In the genomic region with DNA sequence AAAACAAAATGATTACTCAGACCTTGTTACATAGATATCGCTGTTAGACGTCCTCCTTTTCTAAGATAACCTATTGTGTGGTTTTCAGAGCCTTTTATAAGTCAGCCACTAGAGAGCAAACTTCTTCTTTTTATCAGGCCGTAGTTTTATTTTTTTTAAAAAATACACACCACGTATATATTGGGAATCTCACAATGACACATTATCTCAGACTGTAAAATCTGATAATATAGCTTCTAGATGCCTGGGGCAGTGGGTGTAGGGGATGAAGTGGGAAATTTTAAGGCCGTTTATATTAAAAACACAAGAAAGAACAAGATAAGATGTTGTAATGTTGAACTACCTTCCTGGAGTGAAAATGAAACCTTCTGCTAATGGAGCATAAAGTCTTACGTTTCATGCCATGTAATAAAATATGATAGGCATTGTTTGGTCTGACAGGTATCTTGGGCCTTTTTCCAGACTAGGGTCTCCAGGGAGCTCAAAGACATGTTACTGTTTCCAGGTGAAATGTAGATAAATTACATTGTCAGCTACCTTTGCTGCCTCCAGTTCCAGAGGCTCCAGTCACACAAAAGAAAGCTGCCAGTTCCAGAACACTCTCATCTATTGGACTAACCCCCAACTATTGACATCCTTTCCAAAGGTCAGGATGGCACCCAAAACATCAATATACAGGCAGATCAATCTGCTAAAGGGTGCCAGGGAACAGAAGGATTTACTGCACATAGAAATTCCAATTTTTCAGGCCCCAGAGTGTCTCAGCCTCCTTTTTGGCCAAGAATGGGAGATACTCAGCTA, we compare ENCODE assay signal across 7 cellular contexts.
DNase-seq lines count a peak whose midpoint lies in the region; ATAC-seq and TF ChIP-seq lines count a peak whose summit lies in the region.

No MANE protein-coding gene starts in this region.

- peak; percentile 52 for DNase-seq in G401 (ENCODE audit: low spot score)
- peak; percentile 38 for DNase-seq in HT1080 (ENCODE audit: low read depth)
- DNase-seq in RPMI7951 (ENCODE audit: low read depth) = peak; percentile 18
- DNase-seq in dermis microvascular lymphatic vessel endothelial cell (ENCODE audit: low read depth in 2 of 2) = peak; percentile 1 to 35
- no peak for DNase-seq in natural killer cell
- DNase-seq in AG08396 (ENCODE audit: low spot score) = no peak

- peak; percentile 53 for TF ChIP-seq CTCF in natural killer cell (IDR thresholded peaks at IDR 0.05)

- no peaks in the 10 kb centered on the region for H3K36me3 Mint-ChIP-seq in natural killer cell

- intact Hi-C loops in natural killer cell (cut with micrococcal nuclease) = loop anchor here (2.0 kb wide), 2 partner anchors 949 to 1039 kb away; no protein-coding TSS in a partner anchor

- ATAC-seq in GM21390 (IDR thresholded peaks at IDR 0.05; ENCODE audit: unreplicated experiment) (peak; percentile 61), natural killer cell (peak; percentile 52 to 73 (median 67))

- H3K4me1 Mint-ChIP-seq in natural killer cell = peaks cover 0 to 10% of the 10 kb centered on the region in 2 donors

- H3K9me3 Mint-ChIP-seq in natural killer cell = no peaks in the 10 kb centered on the region

- H3K27ac Mint-ChIP-seq in natural killer cell = peak overlapping the region; percentile 78 to 86

- H3K4me3 Mint-ChIP-seq in natural killer cell = peak overlapping the region; percentile 96

- H3K27me3 Mint-ChIP-seq in natural killer cell (ENCODE audit: low read depth in 2 of 2) = peaks cover 4 to 9% of the 10 kb centered on the region in 2 donors

- in situ Hi-C loops in G401 (cut with HindIII; ENCODE audit: low sequenced_read_pairs) = no loop called here

Comparison
In these comparisons a context has a peak if more than half of its experiments do, and no peak if none do; other contexts are left out.
1. DNase-seq: peak in G401 (single experiment), HT1080 (single experiment), RPMI7951 (single experiment) and dermis microvascular lymphatic vessel endothelial cell (2 of 2); none in natural killer cell (single experiment) and AG08396 (single experiment).